In genomic region chr14:91436266-91436665, GRCh38 we compare ENCODE assay signal across 1 cellular context. TPM values are rescaled to one million over a fixed set of nuclear protein-coding genes. Genes with fewer than 3 reads are reported as not detected.
"Had no signal": no experiment of that assay in that cellular context is flagged by ENCODE, and none has a peak within 500 bp of the region (broad histone marks: within the 10 kb centered on the region; RNA-seq: fewer than 3 reads in every experiment).

No MANE protein-coding gene starts in this region.

RNA-seq across cellular contexts. Expression of gene CCDC88C, which starts 18.6 kb away (rescaled TPM):
- total RNA-seq: SJSA1 had no signal
